ENCODE assay signal across 2 cellular contexts in the genomic region with DNA sequence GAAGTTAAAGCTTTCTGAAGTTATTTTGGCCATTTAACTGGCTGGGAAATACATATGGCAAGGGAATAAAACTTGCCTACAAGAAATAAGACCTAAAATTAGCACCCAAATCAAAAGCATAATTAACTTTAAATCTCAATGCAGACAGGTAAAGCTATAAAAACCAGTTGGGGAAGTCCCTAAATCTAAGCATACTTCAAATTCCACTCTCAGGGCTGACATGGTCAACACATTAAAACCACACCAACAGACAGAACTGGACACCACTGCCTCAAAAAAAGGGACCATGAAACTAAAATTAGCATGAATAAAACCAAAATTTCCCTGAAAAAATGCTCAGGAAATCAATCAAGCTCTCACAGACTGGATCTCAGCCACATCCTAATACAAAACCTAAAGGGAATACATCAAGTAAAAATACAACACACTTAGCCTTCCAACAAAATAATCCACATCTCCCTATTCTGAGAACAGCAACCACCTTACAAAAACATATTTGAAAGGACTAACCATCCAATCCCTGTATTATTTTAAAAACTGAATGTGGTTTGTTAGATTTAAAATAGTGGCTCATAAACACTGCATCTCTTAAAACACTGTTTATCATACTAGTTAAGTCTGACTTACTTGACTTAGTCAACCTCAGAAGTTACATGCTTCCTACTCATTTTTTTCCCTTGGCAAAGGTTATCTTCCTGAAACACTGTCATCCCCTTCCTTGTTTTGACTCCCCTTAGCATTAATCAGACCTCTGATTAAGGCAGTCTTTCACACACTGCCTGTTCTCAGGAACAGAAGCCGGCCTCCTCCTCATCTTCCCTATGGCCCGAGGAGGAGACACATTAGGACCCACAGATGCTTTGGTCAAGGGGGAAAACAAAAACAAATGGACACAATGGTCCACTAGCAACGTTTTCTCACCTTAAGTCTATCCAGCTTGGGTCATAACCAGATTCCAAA.
TF ChIP-seq lines count a peak whose summit lies in the region.

No MANE protein-coding gene starts in this region.

TF ChIP-seq in HepG2, 621 proteins besides CTCF, POLR2A, EP300 and RAD21 (continued from another document):
- no peak for TF ChIP-seq PCBP2 (optimal IDR thresholded peaks at IDR 0.05; ENCODE audit: low read depth, low read length, poor library complexity, severe bottlenecking)
- TF ChIP-seq, protein P1, sequence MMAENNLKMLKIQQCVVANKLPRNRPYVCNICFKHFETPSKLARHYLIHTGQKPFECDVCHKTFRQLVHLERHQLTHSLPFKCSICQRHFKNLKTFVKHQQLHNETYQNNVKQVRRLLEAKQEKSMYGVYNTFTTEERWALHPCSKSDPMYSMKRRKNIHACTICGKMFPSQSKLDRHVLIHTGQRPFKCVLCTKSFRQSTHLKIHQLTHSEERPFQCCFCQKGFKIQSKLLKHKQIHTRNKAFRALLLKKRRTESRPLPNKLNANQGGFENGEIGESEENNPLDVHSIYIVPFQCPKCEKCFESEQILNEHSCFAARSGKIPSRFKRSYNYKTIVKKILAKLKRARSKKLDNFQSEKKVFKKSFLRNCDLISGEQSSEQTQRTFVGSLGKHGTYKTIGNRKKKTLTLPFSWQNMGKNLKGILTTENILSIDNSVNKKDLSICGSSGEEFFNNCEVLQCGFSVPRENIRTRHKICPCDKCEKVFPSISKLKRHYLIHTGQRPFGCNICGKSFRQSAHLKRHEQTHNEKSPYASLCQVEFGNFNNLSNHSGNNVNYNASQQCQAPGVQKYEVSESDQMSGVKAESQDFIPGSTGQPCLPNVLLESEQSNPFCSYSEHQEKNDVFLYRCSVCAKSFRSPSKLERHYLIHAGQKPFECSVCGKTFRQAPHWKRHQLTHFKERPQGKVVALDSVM (CRISPR knock-in tag; IDR thresholded peaks at IDR 0.05), result no peak
- peak; percentile 39 for TF ChIP-seq AGO2 (optimal IDR thresholded peaks at IDR 0.05; ENCODE audit: low read depth, low read length)
- no peak for TF ChIP-seq RNF2 (conservative IDR thresholded peaks at IDR 0.05; ENCODE audit: low read depth)
- no peak for TF ChIP-seq NFYB (CRISPR knock-in tag; IDR thresholded peaks at IDR 0.05)
- TF ChIP-seq ZNF543 (CRISPR knock-in tag; IDR thresholded peaks at IDR 0.05), result no peak
- no peak for TF ChIP-seq TOE1 (CRISPR knock-in tag; IDR thresholded peaks at IDR 0.05)
- 0 out of 2 replicates have a peak, but pooled peaks have one; percentile 7 for TF ChIP-seq POLR2AphosphoS5 (IDR thresholded peaks at IDR 0.05; ENCODE audit: low read depth, low read length)
- peak; percentile 73 for TF ChIP-seq POLR2AphosphoS2 (IDR thresholded peaks at IDR 0.05; ENCODE audit: low read depth, low read length)
- TF ChIP-seq NFE2L2 (IDR thresholded peaks at IDR 0.05; ENCODE audit: low read length), result no peak
- TF ChIP-seq ZNF598 (CRISPR knock-in tag; IDR thresholded peaks at IDR 0.05; ENCODE audit: borderline replicate concordance), result no peak
- peak; percentile 94 for TF ChIP-seq RBM22 (optimal IDR thresholded peaks at IDR 0.05; ENCODE audit: low read length)
- TF ChIP-seq SATB2 (CRISPR knock-in tag; IDR thresholded peaks at IDR 0.05), result no peak
- TF ChIP-seq FOXO1 (CRISPR knock-in tag; IDR thresholded peaks at IDR 0.05), result no peak

TF ChIP-seq in HEK293T, 16 proteins besides CTCF, POLR2A, EP300 and RAD21 (continued from another document):
- no peak for TF ChIP-seq TARDBP (IDR thresholded peaks at IDR 0.05)
- TF ChIP-seq LEF1 (IDR thresholded peaks at IDR 0.05; ENCODE audit: borderline replicate concordance), result no peak
- no peak for TF ChIP-seq ZNF384 (IDR thresholded peaks at IDR 0.05)
- no peak for TF ChIP-seq L3MBTL2 (conservative IDR thresholded peaks at IDR 0.05)
- no peak for TF ChIP-seq HDGF (IDR thresholded peaks at IDR 0.05; ENCODE audit: borderline replicate concordance)
